19 cellular contexts compared by ENCODE assay signal in genomic region chr7:157125376-157126223, GRCh38. TPM values are rescaled to one million over a fixed set of nuclear protein-coding genes. Genes with fewer than 3 reads are reported as not detected.
DNase-seq lines count a peak whose midpoint lies in the region; ATAC-seq, FAIRE-seq and TF ChIP-seq lines count a peak whose summit lies in the region.
"Had no signal": no experiment of that assay in that cellular context is flagged by ENCODE, and none has a peak within 500 bp of the region (broad histone marks: within the 10 kb centered on the region; RNA-seq: fewer than 3 reads in every experiment).

No MANE protein-coding gene starts in this region.

- H3K27ac ChIP-seq in HEK293 (ENCODE audit: extremely low read depth, low read depth, low read length) (no peak overlapping the region), K562 (ENCODE audit: extremely low read depth, low read depth, low read length) (no peak overlapping the region), neuronal stem cell (replicated peaks; ENCODE audit: low read length) (no peak overlapping the region)
- H3K27ac ChIP-seq: SJSA1 had no signal

- CTCF ChIA-PET in HEK293 (lab: Yijun Ruan, JAX) (no interaction called here), K562 (lab: Yijun Ruan, JAX; ENCODE audit: low intra/inter-chr PET ratio) (no interaction called here)

- ATAC-seq in K562 (peak; percentile 36), GM18873 (IDR thresholded peaks at IDR 0.05; ENCODE audit: low FRiP score, unreplicated experiment) (no peak)
- ATAC-seq: Panc1, T-helper 17 cell had no signal

- DNase-seq in DMS79 (lab: John Stamatoyannopoulos, UW) = peak; percentile 32
- peak in 1 of 4 experiments; percentile 17 for DNase-seq in K562 (ENCODE audit: extremely low read depth in 1 of 4, low spot score in 3 of 4)
- no peak for DNase-seq in neuronal stem cell (ENCODE audit: low spot score)
- DNase-seq in NCI-H1930 (lab: John Stamatoyannopoulos, UW) = no peak
- DNase-seq in H54 (ENCODE audit: insufficient read length, low spot score) = no peak
- DNase-seq: ACHN; Calu3; CD4-positive, alpha-beta T cell; HCEC 1CT; KG1; NCI-H2029; NCI-H2171; NCI-H69; T-helper 17 cell had no signal

- no peaks in the 10 kb centered on the region for H3K9me3 ChIP-seq in HEK293 (ENCODE audit: control insufficient read depth, insufficient read depth, low read depth, low read length)
- no peaks in the 10 kb centered on the region for H3K9me3 ChIP-seq in K562 (replicated peaks; ENCODE audit: control insufficient read depth, insufficient read depth, low read depth, low read length)
- H3K9me3 ChIP-seq in neuronal stem cell (replicated peaks in 1 of 2; ENCODE audit: control insufficient read depth in 2 of 2, insufficient read depth in 1 of 2, low read depth in 1 of 2, low read length in 2 of 2) = no peaks in the 10 kb centered on the region
- H3K9me3 ChIP-seq: SJSA1 had no signal

- H3K79me1 ChIP-seq in neuronal stem cell (ENCODE audit: low read depth, low read length) = peaks cover 2% of the 10 kb centered on the region

- H3K9ac ChIP-seq in K562 (ENCODE audit: insufficient read depth in 1 of 2, low read depth in 2 of 2, low read length in 2 of 2) (peak overlapping the region in 1 of 2 experiments; percentile 53; a peak in 2 of 4 replicates), neuronal stem cell (ENCODE audit: low read depth, low read length, poor library complexity) (no peak overlapping the region)

- TF ChIP-seq CTCF in HEK293 (tag by site-specific recombination; IDR thresholded peaks at IDR 0.05) = no peak
- TF ChIP-seq CTCF in K562 (IDR thresholded peaks at IDR 0.05 in 2 of 3, conservative IDR thresholded peaks at IDR 0.05 in 1 of 3; ENCODE audit: insufficient read depth in 2 of 3, low read depth in 1 of 3, low read length in 3 of 3) = no peak

- no peaks in the 10 kb centered on the region for H3K79me2 ChIP-seq in K562 (ENCODE audit: control insufficient read depth, insufficient read depth, low read length)

- H2AK5ac ChIP-seq in neuronal stem cell (ENCODE audit: low read depth, low read length) = peak overlapping the region; percentile 90

- FAIRE-seq in K562 (lab: Jason Lieb, UNC) (no peak), H54 (lab: Jason Lieb, UNC) (no peak)
- FAIRE-seq: GM12892 had no signal

- intact Hi-C loops in K562 (cut with micrococcal nuclease) = no loop called here

- H3K18ac ChIP-seq in neuronal stem cell (ENCODE audit: low read length) = peak overlapping the region; percentile 65

- peaks cover 9 to 26% of the 10 kb centered on the region in 2 experiments; a peak in 3 of 5 replicates for H3K27me3 ChIP-seq in K562 (ENCODE audit: control insufficient read depth in 2 of 2, insufficient read depth in 2 of 2, low read length in 2 of 2)
- H3K27me3 ChIP-seq in neuronal stem cell (ENCODE audit: control insufficient read depth in 3 of 3, insufficient read depth in 3 of 3, low read depth in 1 of 3, low read length in 3 of 3) = peaks cover 0 to 10% (median 0%) of the 10 kb centered on the region in 3 experiments

- no peaks in the 10 kb centered on the region for H4K20me1 ChIP-seq in K562 (replicated peaks; ENCODE audit: control insufficient read depth, insufficient read depth, low read length)

- no peaks in the 10 kb centered on the region for H3K9me1 ChIP-seq in K562 (ENCODE audit: control insufficient read depth, insufficient read depth, low read length)

- H3K36me3 ChIP-seq in HEK293 (ENCODE audit: control insufficient read depth in 2 of 2, insufficient read depth in 1 of 2, low read length in 2 of 2) (no peaks in the 10 kb centered on the region), K562 (ENCODE audit: control insufficient read depth, insufficient read depth, low read length) (no peaks in the 10 kb centered on the region), neuronal stem cell (replicated peaks in 1 of 2; ENCODE audit: control insufficient read depth in 2 of 2, insufficient read depth in 2 of 2, low read length in 2 of 2) (no peaks in the 10 kb centered on the region)
- H3K36me3 ChIP-seq: SJSA1 had no signal

- no peak overlapping the region for H2BK12ac ChIP-seq in neuronal stem cell (ENCODE audit: low read length)

- TF ChIP-seq POLR2A in K562 (conservative IDR thresholded peaks at IDR 0.05) = no peak
- TF ChIP-seq POLR2A in H54 (IDR thresholded peaks at IDR 0.05; ENCODE audit: low read depth, low read length) = no peak

- H4K8ac ChIP-seq in neuronal stem cell (ENCODE audit: low read depth, low read length) = no peak overlapping the region

- H2BK5ac ChIP-seq in neuronal stem cell (ENCODE audit: low read length) = peak overlapping the region; percentile 71

- no peak overlapping the region for H2BK120ac ChIP-seq in neuronal stem cell (ENCODE audit: low read depth, low read length)

- no peaks in the 10 kb centered on the region for H3K4me1 ChIP-seq in HEK293 (ENCODE audit: control insufficient read depth, insufficient read depth, low read length)
- peaks cover 9 to 15% of the 10 kb centered on the region in 2 experiments; a peak in 4 of 5 replicates for H3K4me1 ChIP-seq in K562 (replicated peaks in 1 of 2; ENCODE audit: control insufficient read depth in 2 of 2, insufficient read depth in 2 of 2, low read length in 2 of 2)
- H3K4me1 ChIP-seq in neuronal stem cell (ENCODE audit: control insufficient read depth in 2 of 2, insufficient read depth in 1 of 2, low read depth in 1 of 2, low read length in 2 of 2) = peaks cover 7 to 8% of the 10 kb centered on the region in 2 donors
- H3K4me1 ChIP-seq: SJSA1 had no signal

- peak overlapping the region; percentile 81 for H2BK15ac ChIP-seq in neuronal stem cell (ENCODE audit: low read length)

- POLR2A ChIA-PET in HEK293 (lab: Yijun Ruan, JAX) = no interaction called here
- POLR2A ChIA-PET in K562 (lab: Yijun Ruan, JAX) = interaction anchor here (0.5 to 1.4 kb wide), 5 partner anchors 9 to 1503 kb away, joined by 3 read pairs; no protein-coding TSS in a partner anchor

- H2AFZ ChIP-seq in K562 (ENCODE audit: low read depth, low read length) (peak overlapping the region; percentile 69; the same call in 1 of the 2 replicates), neuronal stem cell (ENCODE audit: low read length) (peak overlapping the region; percentile 59)

- TF ChIP-seq RAD21 in K562 (CRISPR knock-in tag; conservative IDR thresholded peaks at IDR 0.05 in 1 of 2, IDR thresholded peaks at IDR 0.05 in 1 of 2) = no peak

- H3K4me2 ChIP-seq in K562 (ENCODE audit: insufficient read depth, low read length) (peak overlapping the region; percentile 7), neuronal stem cell (ENCODE audit: insufficient read depth, low read length, poor library complexity, severe bottlenecking) (no peak overlapping the region)

- BruUV-seq in K562 (replicated peaks; lab: Mats Ljungman, UMichigan) = no TSS peak

- no peak overlapping the region for H3K4ac ChIP-seq in neuronal stem cell (ENCODE audit: low read length)

- no peak overlapping the region for H4K91ac ChIP-seq in neuronal stem cell (ENCODE audit: low read depth, low read length, poor library complexity)

- in situ Hi-C loops in K562 (cut with MboI) = no loop called here

- no peak for TF ChIP-seq EP300 in K562 (IDR thresholded peaks at IDR 0.05; ENCODE audit: low read length)

- H3K4me3 ChIP-seq in HEK293 (ENCODE audit: low read depth, low read length) (no peak overlapping the region), K562 (no peak overlapping the region), neuronal stem cell (ENCODE audit: low read length in 2 of 2) (no peak overlapping the region)
- H3K4me3 ChIP-seq: SJSA1 had no signal

- 47% methylated on average over 25 of the region's 26 CpGs for WGBS in K562 (ENCODE audit: insufficient coverage, low coverage, missing lambda C conversion rate)
- no CpG with 5 or more reads among the region's 26 CpGs for WGBS in neuronal stem cell (ENCODE audit: extremely low coverage in 2 of 2, insufficient read length in 2 of 2, insufficient replicate concordance in 1 of 2), 2 donors

- peak overlapping the region; percentile 55 for H3K23ac ChIP-seq in neuronal stem cell (ENCODE audit: low read depth, low read length, poor library complexity)

- H3K14ac ChIP-seq in neuronal stem cell (ENCODE audit: low read length) = peak overlapping the region; percentile 89

TF ChIP-seq in HEK293, 187 proteins besides CTCF, POLR2A, EP300 and RAD21:
- TF ChIP-seq ZIC2 (tag by site-specific recombination; IDR thresholded peaks at IDR 0.05) = peak; percentile 59
- no peak for TF ChIP-seq ZNF830 (tag by site-specific recombination; IDR thresholded peaks at IDR 0.05; ENCODE audit: low read depth)

TF ChIP-seq in K562, 482 proteins besides CTCF, POLR2A, EP300 and RAD21 (continues in another document):
- no peak for TF ChIP-seq PCBP1 (IDR thresholded peaks at IDR 0.05; ENCODE audit: low read depth, low read length, poor library complexity, severe bottlenecking)
- no peak for TF ChIP-seq ZNF143 (CRISPR knock-in tag; IDR thresholded peaks at IDR 0.05)
- no peak for TF ChIP-seq HCFC1 (IDR thresholded peaks at IDR 0.05; ENCODE audit: low read depth, low read length)
- TF ChIP-seq ATF4 (CRISPR knock-in tag; IDR thresholded peaks at IDR 0.05) = no peak

RNA-seq across cellular contexts. Expression of gene UBE3C, which starts 13.1 kb away (rescaled TPM):
- total RNA-seq in K562 (2011; cell fraction: chromatin; rRNA removed; ENCODE audit: low replicate concordance) = 288 and 606 TPM in 2 replicates
- 128 and 147 TPM in 2 replicates for total RNA-seq in K562 (2011; cell fraction: nucleolus; rRNA removed)
- 296 and 333 TPM in 2 replicates for total RNA-seq in K562 (2011; cell fraction: nucleoplasm; rRNA removed)
- total RNA-seq in K562 (2014; rRNA removed) = 75.4 and 80.9 TPM in 2 replicates
- total RNA-seq in K562 (2014; rRNA removed; fragmentation: Illumina TruSeq; extraction: Trizol) = 91.7 and 99.0 TPM in 2 replicates
- 75.4 and 84.7 TPM in 2 replicates for total RNA-seq in K562 (2015; rRNA removed; fragmentation: Illumina TruSeq; extraction: Trizol)
- 76.0 and 76.4 TPM in 2 replicates for total RNA-seq in K562 (2021)
- 45.4 and 81.4 TPM in 2 replicates for polyA plus RNA-seq in K562 (2011; rRNA removed)
- polyA plus RNA-seq in K562 (2011; cell fraction: cytosol; rRNA removed) = 39.7 and 40.3 TPM in 2 replicates
- 38.6 and 55.2 TPM in 2 replicates for polyA plus RNA-seq in K562 (2011; cell fraction: nucleus; rRNA removed)
- 38.5 and 40.4 TPM in 2 replicates for polyA plus RNA-seq in K562 (2012)
- polyA plus RNA-seq in K562 (2014; fragmentation: Illumina TruSeq; extraction: Trizol) = 59.8 and 66.9 TPM in 2 replicates
- polyA plus RNA-seq in K562 (2014; fragmentation: Nextera tagmentation; extraction: Ambion mirVana) = 10 to 100 TPM in 1 of 2 experiments, 1 to 10 TPM in 1; 9.6 to 15.3 TPM
- 58.0 and 61.9 TPM in 2 replicates for polyA plus RNA-seq in K562 (2014; rRNA removed)
- 123 and 152 TPM in 2 replicates for polyA minus RNA-seq in K562 (2011; rRNA and poly(A)+ RNA removed)
- polyA minus RNA-seq in K562 (2011; cell fraction: cytosol; rRNA and poly(A)+ RNA removed) = 44.5 and 80.8 TPM in 2 replicates
- polyA minus RNA-seq in K562 (2011; cell fraction: nucleus; rRNA and poly(A)+ RNA removed) = 96.0 and 102 TPM in 2 replicates
- polyA plus RNA-seq in neuronal stem cell (2013, experiment 1 of 2) = 24.4 TPM
- 25.6 TPM for polyA plus RNA-seq in neuronal stem cell (2013, experiment 2 of 2)
